In genomic region chr9:15422355-15423327, GRCh38 we compare ENCODE assay signal across 8 cellular contexts. TPM values are rescaled to one million over a fixed set of nuclear protein-coding genes. Genes with fewer than 3 reads are reported as not detected.
DNase-seq lines count a peak whose midpoint lies in the region; ATAC-seq and TF ChIP-seq lines count a peak whose summit lies in the region.

Gene SNAPC3, plus strand, starts transcription at chr9:15422876. Its CDS starts 4 bp downstream, at chr9:15422880.

- H3K27ac ChIP-seq in PC-3 (ENCODE audit: low read length) (peak within 1 kb of the TSS; percentile 48), epithelial cell of prostate (peak within 1 kb of the TSS; percentile 63)

- peaks cover 40% of the 10 kb centered on the region for H3K79me2 ChIP-seq in PC-3 (ENCODE audit: low read length)

- H3K27me3 ChIP-seq in PC-3 (ENCODE audit: low read length) = no peaks in the 10 kb centered on the region

- peak; percentile 98 for ATAC-seq in GM21717 (IDR thresholded peaks at IDR 0.05; ENCODE audit: unreplicated experiment)
- ATAC-seq in PC-3 = peak; percentile 97
- peak; percentile 97 for ATAC-seq in mucosa of descending colon

- H3K9me2 ChIP-seq in PC-3 (replicated peaks; ENCODE audit: low read length) = no peaks in the 10 kb centered on the region

- no peaks in the 10 kb centered on the region for H3K9me3 ChIP-seq in PC-3 (ENCODE audit: low read length)
- H3K9me3 ChIP-seq in mucosa of descending colon = no peaks in the 10 kb centered on the region

- intact Hi-C loops in PC-3 (cut with micrococcal nuclease) (loop anchor here (2.0 to 5.0 kb wide), 2 partner anchors 116 to 185 kb away; partner anchors contain the start of gene TTC39B), mucosa of descending colon (cut with DNase I, micrococcal nuclease) (loop anchor here (10.0 kb wide), 3 partner anchors 118 to 208 kb away; partner anchors contain the start of gene TTC39B (in 1 of the 2))

- no peaks in the 10 kb centered on the region for H3F3A ChIP-seq in PC-3 (ENCODE audit: low read length, unreplicated experiment)

- H2AFZ ChIP-seq in PC-3 (ENCODE audit: low read length) = peak within 1 kb of the TSS; percentile 98

- H3K4me2 ChIP-seq in PC-3 (ENCODE audit: low read length) = peak within 1 kb of the TSS; percentile 79

- H3K4me1 ChIP-seq in PC-3 (ENCODE audit: insufficient read depth, low read length) = peaks cover 16% of the 10 kb centered on the region
- H3K4me1 ChIP-seq in mucosa of descending colon (ENCODE audit: low read depth) = peaks cover 23% of the 10 kb centered on the region

- no peaks in the 10 kb centered on the region for H4K20me1 ChIP-seq in PC-3 (ENCODE audit: low read length)

- peak; percentile 86 for DNase-seq in DMS53 (lab: John Stamatoyannopoulos, UW)
- peak; percentile 92 for DNase-seq in Jurkat, Clone E6-1 (ENCODE audit: low read depth, low spot score)
- DNase-seq in PC-3 = peak; percentile 90
- DNase-seq in activated T-cell treated with anti-CD3 and anti-CD28 coated beads, Interleukin-2, amount 50 U/mL, for 1 hour = peak; percentile 92
- DNase-seq in epithelial cell of prostate (ENCODE audit: low read depth, low spot score) = peak; percentile 73
- peak; percentile 97 to 98 (median 98) for DNase-seq in mucosa of descending colon
- DNase-seq in stimulated activated CD8-positive, alpha-beta memory T cell treated with anti-CD3 and anti-CD28 coated beads, Interleukin-4, amount 100 ng/mL, for 1 hour (ENCODE audit: low read depth in 2 of 2, low spot score in 1 of 2) = peak; percentile 72 to 83

- TF ChIP-seq CTCF in PC-3 (conservative IDR thresholded peaks at IDR 0.05; ENCODE audit: low read depth, low read length) (no peak), mucosa of descending colon (IDR thresholded peaks at IDR 0.05) (no peak)

- POLR2A ChIA-PET in PC-3 (lab: Charles Lee; ENCODE audit: unreplicated experiment) = no interaction called here

- H3K36me3 ChIP-seq in PC-3 (ENCODE audit: low read depth, low read length) = peaks cover 21% of the 10 kb centered on the region; the same call in 1 of the 2 replicates
- no peaks in the 10 kb centered on the region for H3K36me3 ChIP-seq in mucosa of descending colon (ENCODE audit: low read depth)

- CTCF ChIA-PET in PC-3 (lab: Charles Lee) = no interaction called here

- peak within 1 kb of the TSS; percentile 92 for H3K9ac ChIP-seq in PC-3 (ENCODE audit: low read length)

- BruUV-seq in PC-3 (replicated peaks; lab: Mats Ljungman, UMichigan) = no TSS peak

- peak within 1 kb of the TSS; percentile 95 for H3K4me3 ChIP-seq in Jurkat, Clone E6-1 (ENCODE audit: low read length)
- H3K4me3 ChIP-seq in PC-3 (ENCODE audit: low read length) (peak within 1 kb of the TSS; percentile 94), mucosa of descending colon (peak within 1 kb of the TSS; percentile 95)

RNA-seq across cellular contexts. Expression of gene SNAPC3, which starts in this region (rescaled TPM):
- polyA plus RNA-seq in Jurkat, Clone E6-1 (2012; ENCODE audit: insufficient read depth, insufficient read length) = 34.7 TPM
- total RNA-seq in PC-3 (2014; rRNA removed) = 25.4 and 34.2 TPM in 2 replicates
- 10 to 100 TPM; 32.2 to 44.9 (median 44.5) TPM for total RNA-seq in mucosa of descending colon

Comparison
In these comparisons a context has a peak if more than half of its experiments do, and no peak if none do; other contexts are left out.
1. Peak in every context shown above with its lines: DNase-seq, ATAC-seq, H3K4me3 ChIP-seq and H3K27ac ChIP-seq.